Comparison of ENCODE assay signal across 9 cellular contexts in the genomic region with DNA sequence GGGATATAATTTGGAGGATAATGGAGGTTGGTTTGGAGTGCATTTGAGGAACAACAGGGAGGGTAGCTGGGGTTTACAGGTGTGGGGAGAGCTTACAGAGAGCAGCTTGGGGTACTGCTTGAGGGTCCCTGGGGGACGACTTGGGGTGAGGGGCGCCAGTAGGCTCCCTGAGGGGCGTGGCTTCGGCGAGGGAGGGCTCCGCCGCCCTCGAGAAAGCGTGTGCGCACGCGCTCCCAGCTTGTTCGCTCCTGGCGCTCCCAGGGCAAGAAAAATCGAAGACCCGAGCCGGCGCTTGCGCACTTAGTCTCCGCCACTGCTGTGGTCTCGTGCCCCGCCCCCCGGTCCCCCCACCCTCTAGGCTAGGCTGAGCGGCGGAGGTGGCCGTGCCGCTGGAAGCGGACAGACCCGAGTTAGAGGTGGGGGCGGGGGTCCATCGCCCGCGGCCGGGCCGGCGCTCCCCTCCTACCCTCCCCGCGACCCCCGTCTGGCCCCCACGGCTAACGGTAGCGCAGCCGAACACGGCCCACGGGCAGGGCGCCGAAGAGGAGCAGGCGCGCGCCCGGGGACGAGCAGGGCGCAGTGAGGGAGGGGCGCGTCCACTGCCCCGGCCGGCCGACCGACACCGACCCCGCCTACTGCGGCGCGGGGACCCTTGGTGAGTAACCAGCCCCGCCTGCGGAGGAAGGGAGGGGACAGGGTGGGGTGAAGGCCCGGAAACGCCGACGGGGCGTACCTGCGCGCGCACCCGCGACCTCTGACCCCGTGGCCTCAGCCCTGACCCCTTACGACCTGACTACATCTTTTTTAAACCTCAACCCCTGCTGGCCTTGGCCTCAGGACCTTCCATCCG. TPM values are rescaled to one million over a fixed set of nuclear protein-coding genes. Genes with fewer than 3 reads are reported as not detected.
A peak's percentile ranks its signal among the peaks of the same experiment; 100 is the strongest.
DNase-seq lines count a peak whose midpoint lies in the region; ATAC-seq, FAIRE-seq and TF ChIP-seq lines count a peak whose summit lies in the region.
"Had no signal": no experiment of that assay in that cellular context is flagged by ENCODE, and none has a peak within 500 bp of the region (broad histone marks: within the 10 kb centered on the region; RNA-seq: fewer than 3 reads in every experiment).

No MANE protein-coding gene starts in this region.

- 1 to 33% methylated on average over 41 to 76 of the region's 79 CpGs for WGBS in pancreas, 2 donors

- DNase-seq in COR-L47 (lab: John Stamatoyannopoulos, UW) (peak; percentile 75), OCI-M2 (lab: John Stamatoyannopoulos, UW; ENCODE audit: unreplicated experiment) (peak; percentile 32), activated gamma-delta T cell treated with Interleukin-2 at 50 U/mL for 16 hours (peak; percentile 54), glomerular visceral epithelial cell (ENCODE audit: extremely low spot score) (peak; percentile 56), pancreas (peak; percentile 54 to 84 (median 68)), upper lobe of right lung (peak; percentile 85)

- intact Hi-C loops in pancreas (cut with DNase I), result no loop called here
- intact Hi-C loops in upper lobe of right lung (cut with DNase I), result no loop called here

- H3K4me1 ChIP-seq in pancreas (no peaks in the 10 kb centered on the region), upper lobe of right lung (no peaks in the 10 kb centered on the region)

- no peaks in the 10 kb centered on the region for H3K27me3 ChIP-seq in pancreas
- H3K27me3 ChIP-seq in upper lobe of right lung, result no peaks in the 10 kb centered on the region

- no peak for FAIRE-seq in pancreas (lab: Jason Lieb, UNC)

- H3K4me3 ChIP-seq in pancreas (peak overlapping the region in 3 of 4 donors; percentile 26 to 56 (median 47)), upper lobe of right lung (peak overlapping the region; percentile 59)

- H3K36me3 ChIP-seq in pancreas (no peaks in the 10 kb centered on the region), upper lobe of right lung (no peaks in the 10 kb centered on the region)

- TF ChIP-seq CTCF in pancreas (IDR thresholded peaks at IDR 0.05), result no peak
- no peak for TF ChIP-seq CTCF in upper lobe of right lung (IDR thresholded peaks at IDR 0.05)

- H3K9me3 ChIP-seq in pancreas (no peaks in the 10 kb centered on the region), upper lobe of right lung (no peaks in the 10 kb centered on the region)

- peak; percentile 45 for ATAC-seq in HG02610 (IDR thresholded peaks at IDR 0.05; ENCODE audit: unreplicated experiment)
- peak; percentile 81 to 87 (median 84) for ATAC-seq in pancreas
- peak; percentile 90 for ATAC-seq in upper lobe of right lung
- no peak for ATAC-seq in HG03039 (IDR thresholded peaks at IDR 0.05; ENCODE audit: unreplicated experiment)

- peak overlapping the region; percentile 61 to 71 (median 67) for H3K27ac ChIP-seq in pancreas
- H3K27ac ChIP-seq in upper lobe of right lung, result peak overlapping the region; percentile 85

RNA-seq across cellular contexts. Expression of gene CCDC120, which starts 5.4 kb away (rescaled TPM):
- 10 to 100 TPM in 1 of 6 donors, 1 to 10 TPM in 5; 4.5 to 10.6 (median 6.8) TPM for total RNA-seq in pancreas
- polyA plus RNA-seq in pancreas, result 1 to 10 TPM; 7.3 to 8.2 TPM
- 10.8 TPM for total RNA-seq in upper lobe of right lung
- total RNA-seq: LHCN-M2 had no signal

RNA-seq across cellular contexts. Expression of gene TFE3, which starts 10.3 kb away (rescaled TPM):
- 10 to 100 TPM in 3 of 6 donors, 1 to 10 TPM in 3; 8.5 to 18.8 (median 11.0) TPM for total RNA-seq in pancreas
- 10 to 100 TPM; 20.1 to 20.6 TPM for polyA plus RNA-seq in pancreas
- total RNA-seq in upper lobe of right lung, result 62.4 TPM

RNA-seq across cellular contexts. Expression of gene PRAF2, which starts 20.4 kb away (rescaled TPM):
- total RNA-seq in pancreas (1 to 10 TPM; 1.3 to 8.8 (median 3.9) TPM), upper lobe of right lung (17.3 TPM)
- 10 to 100 TPM; 11.3 to 15.8 TPM for polyA plus RNA-seq in pancreas

RNA-seq across cellular contexts. Expression of gene WDR45, which starts 26.2 kb away (rescaled TPM):
- 10 to 100 TPM; 34.9 to 48.5 (median 45.6) TPM for total RNA-seq in pancreas
- 100 to 1,000 TPM in 1 of 2 donors, 10 to 100 TPM in 1; 98.1 to 121 TPM for polyA plus RNA-seq in pancreas
- 63.2 TPM for total RNA-seq in upper lobe of right lung

RNA-seq across cellular contexts. Expression of gene GRIPAP1, which starts 51.4 kb away (rescaled TPM):
- total RNA-seq in pancreas, result 10 to 100 TPM; 12.5 to 26.0 (median 17.2) TPM
- polyA plus RNA-seq in pancreas, result 10 to 100 TPM; 32.2 to 32.7 TPM
- total RNA-seq in upper lobe of right lung, result 52.8 TPM

Comparison
In these comparisons a context has a peak if more than half of its experiments do, and no peak if none do; other contexts are left out.
1. DNase-seq: peak in every context shown above with its lines; median percentile 85 in upper lobe of right lung; 75 in COR-L47; 68 in pancreas; 56 in glomerular visceral epithelial cell; 54 in activated gamma-delta T cell treated with Interleukin-2 at 50 U/mL for 16 hours; 32 in OCI-M2.